27 cellular contexts compared by ENCODE assay signal in the genomic region with DNA sequence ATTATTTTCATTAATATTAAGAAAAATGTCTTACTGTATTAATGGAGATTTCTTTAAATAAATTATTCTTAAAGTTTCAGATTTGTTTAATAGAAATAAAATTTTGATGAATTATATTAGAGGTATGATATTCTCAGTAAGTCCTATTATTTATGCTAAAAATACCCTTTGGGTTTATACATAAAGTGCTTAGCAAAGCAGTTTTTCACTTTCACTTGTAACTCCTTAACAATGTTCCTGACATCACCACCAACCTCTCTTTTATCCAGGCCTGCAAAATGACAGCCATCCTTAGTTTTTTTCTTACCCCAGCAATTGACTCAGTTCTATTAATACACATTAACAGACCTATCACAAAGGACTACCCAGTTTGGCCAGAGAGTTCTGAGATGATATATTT.
"Had no signal": no experiment of that assay in that cellular context is flagged by ENCODE, and none has a peak within 500 bp of the region (broad histone marks: within the 10 kb centered on the region; RNA-seq: fewer than 3 reads in every experiment).

No MANE protein-coding gene starts in this region.

- H3K27me3 Mint-ChIP-seq: activated CD4-positive, alpha-beta T cell treated with anti-CD3 and anti-CD28 coated beads for 36 hours; activated CD8-positive, alpha-beta T cell treated with anti-CD3 and anti-CD28 coated beads for 36 hours; activated naive CD4-positive, alpha-beta T cell treated with anti-CD3 and anti-CD28 coated beads, Interleukin-2, amount 50 U/mL, for 24 hours had no signal

- H3K27me3 ChIP-seq: breast epithelium, MG63, Peyer's patch, SJCRH30 had no signal

- H3K4me3 Mint-ChIP-seq: activated CD4-positive, alpha-beta T cell treated with anti-CD3 and anti-CD28 coated beads for 36 hours; activated CD8-positive, alpha-beta T cell treated with anti-CD3 and anti-CD28 coated beads for 36 hours; activated naive CD4-positive, alpha-beta T cell treated with anti-CD3 and anti-CD28 coated beads, Interleukin-2, amount 50 U/mL, for 24 hours; activated T-helper 1 cell treated with anti-CD3 and anti-CD28 coated beads, Interleukin-12 subunit alpha, Interleukin-12 subunit beta, Interleukin-2, Interleukin-4 antibody, amounts not matched to agents 30 ng/mL and 10 ng/mL and 1 ng/mL, durations not matched to agents 14 hours and 24 hours and 36 hours had no signal

- H3K9me3 Mint-ChIP-seq: activated CD8-positive, alpha-beta T cell treated with anti-CD3 and anti-CD28 coated beads for 36 hours had no signal

- H3K4me3 ChIP-seq: breast epithelium, MG63, Peyer's patch, SJCRH30 had no signal

- H3K27ac ChIP-seq: breast epithelium, Peyer's patch, RWPE1, SJCRH30, WERI-Rb-1 had no signal

- ATAC-seq: activated CD4-positive, alpha-beta T cell treated with anti-CD3 and anti-CD28 coated beads for 36 hours; activated CD8-positive, alpha-beta T cell treated with anti-CD3 and anti-CD28 coated beads for 36 hours had no signal

- H3K4me1 ChIP-seq: breast epithelium, Peyer's patch, SJCRH30 had no signal

- H3K27ac Mint-ChIP-seq: activated CD4-positive, alpha-beta T cell treated with anti-CD3 and anti-CD28 coated beads for 36 hours; activated CD8-positive, alpha-beta T cell treated with anti-CD3 and anti-CD28 coated beads for 36 hours; activated naive CD4-positive, alpha-beta T cell treated with anti-CD3 and anti-CD28 coated beads, Interleukin-2, amount 50 U/mL, for 24 hours; activated T-helper 1 cell treated with anti-CD3 and anti-CD28 coated beads, Interleukin-12 subunit alpha, Interleukin-12 subunit beta, Interleukin-2, Interleukin-4 antibody, amounts not matched to agents 30 ng/mL and 10 ng/mL and 1 ng/mL, durations not matched to agents 14 hours and 24 hours and 36 hours had no signal

- H3K4me2 ChIP-seq: SK-N-SH had no signal

- H3K9ac ChIP-seq: SK-N-SH had no signal

- H3K9me3 ChIP-seq: breast epithelium, MG63, Peyer's patch, SJCRH30, SK-N-SH had no signal

- H3K36me3 ChIP-seq: breast epithelium, MG63, Peyer's patch, SJCRH30, WERI-Rb-1 had no signal

- DNase-seq: activated CD4-positive, alpha-beta T cell treated with anti-CD3 and anti-CD28 coated beads for 36 hours; activated CD8-positive, alpha-beta memory T cell treated with anti-CD3 and anti-CD28 coated beads, Interleukin-2, amount 50 U/mL, for 4 hours; activated CD8-positive, alpha-beta T cell treated with anti-CD3 and anti-CD28 coated beads for 36 hours; activated effector memory CD4-positive, alpha-beta T cell treated with Interleukin-2 at 50 U/mL for 16 hours; activated naive CD4-positive, alpha-beta T cell; aorta; caudate nucleus; MG63; MV-4-11; NCI-H1092 treated with DMSO at 0.1 percent for 48 hours; NCI-H1436; NCI-H1694 treated with DMSO at 0.1 percent for 48 hours; NCI-H2029 treated with DMSO at 0.1 percent for 48 hours; NCI-H2171; NCI-H2227 treated with DMSO at 0.1 percent for 48 hours; NCI-H526; NCI-H774; Peyer's patch; Right ventricle myocardium superior; SJCRH30; SK-N-SH; T-helper 1 cell; WERI-Rb-1 had no signal
